Comparison of ENCODE assay signal across 22 cellular contexts in the genomic region with DNA sequence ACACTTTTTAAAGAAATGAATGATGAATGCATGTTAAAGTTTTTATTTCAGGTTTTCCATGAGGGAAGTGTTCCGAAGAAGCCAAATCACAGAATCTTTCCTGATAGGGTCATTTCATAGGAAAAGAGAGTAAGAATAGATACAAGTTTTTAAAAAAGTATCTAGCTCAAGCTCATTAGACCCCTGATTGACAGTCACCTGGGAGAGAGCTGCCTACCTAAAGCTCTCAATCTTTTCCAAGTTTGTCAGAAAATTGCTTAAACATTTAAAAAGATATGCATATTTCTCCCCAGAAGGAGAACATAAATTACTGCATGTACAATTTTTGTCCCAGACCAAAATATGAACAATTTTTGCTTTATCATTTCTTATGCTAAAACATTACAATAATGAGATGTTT.
"Had no signal": no experiment of that assay in that cellular context is flagged by ENCODE, and none has a peak within 500 bp of the region (broad histone marks: within the 10 kb centered on the region; RNA-seq: fewer than 3 reads in every experiment).

No MANE protein-coding gene starts in this region.

- H3K4me3 ChIP-seq: colonic mucosa, coronary artery, dorsolateral prefrontal cortex, esophagus muscularis mucosa, esophagus squamous epithelium, gastrocnemius medialis, gastroesophageal sphincter, heart left ventricle, heart right ventricle had no signal

- H3K36me3 ChIP-seq: colonic mucosa, esophagus muscularis mucosa, esophagus squamous epithelium, gastrocnemius medialis, gastroesophageal sphincter, heart left ventricle, heart right ventricle had no signal

- H3K9me3 ChIP-seq: colonic mucosa, esophagus muscularis mucosa, esophagus squamous epithelium, gastrocnemius medialis, gastroesophageal sphincter, heart left ventricle, heart right ventricle had no signal

- H3K4me1 ChIP-seq: colonic mucosa, esophagus muscularis mucosa, esophagus squamous epithelium, foreskin keratinocyte, gastroesophageal sphincter had no signal

- DNase-seq: colonic mucosa; cortex of kidney; dermis blood vessel endothelial cell; dorsolateral prefrontal cortex; effector CD4-positive, alpha-beta T cell; effector CD8-positive, alpha-beta T cell; effector memory CD4-positive, alpha-beta T cell; effector memory CD8-positive, alpha-beta T cell; endodermal cell; erythroblast; esophagus squamous epithelium; foreskin fibroblast; foreskin keratinocyte; foreskin melanocyte; gastrocnemius medialis; glutamatergic neuron had no signal

- H3K27me3 ChIP-seq: colonic mucosa, dorsolateral prefrontal cortex, esophagus muscularis mucosa, esophagus squamous epithelium, foreskin keratinocyte, gastrocnemius medialis, gastroesophageal sphincter, heart left ventricle, heart right ventricle had no signal

- H3K27ac ChIP-seq: colonic mucosa, coronary artery, dorsolateral prefrontal cortex, epithelial cell of prostate, esophagus muscularis mucosa, esophagus squamous epithelium, foreskin keratinocyte, gastrocnemius medialis, gastroesophageal sphincter, heart left ventricle, heart right ventricle had no signal
